13 cellular contexts compared by ENCODE assay signal in the genomic region with DNA sequence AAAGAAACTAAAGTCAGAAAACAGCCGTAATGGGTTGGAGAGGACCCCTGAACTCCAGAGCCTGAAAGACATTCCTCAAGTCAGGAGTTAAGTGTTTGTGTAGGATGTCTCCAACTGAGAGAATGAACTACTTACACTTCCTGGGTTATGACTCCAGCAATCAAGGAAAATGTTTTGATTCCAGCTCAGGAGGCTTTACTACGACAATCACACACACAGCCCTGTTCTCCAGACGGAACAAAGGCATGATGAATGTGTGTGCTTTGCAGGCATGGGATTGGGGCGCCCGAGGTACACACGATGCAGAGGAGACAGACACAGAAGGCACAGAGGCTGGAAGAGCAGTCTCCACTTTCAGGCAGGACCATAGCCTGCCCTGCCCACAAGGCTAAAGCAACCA.
"Had no signal": no experiment of that assay in that cellular context is flagged by ENCODE, and none has a peak within 500 bp of the region (broad histone marks: within the 10 kb centered on the region; RNA-seq: fewer than 3 reads in every experiment).

No MANE protein-coding gene starts in this region.

- H3K27ac ChIP-seq: left lung, SJSA1, tibial nerve, vagina had no signal

- H3K36me3 ChIP-seq: SJSA1, vagina had no signal

- ATAC-seq: activated CD4-positive, CD25-positive, alpha-beta regulatory T cell treated with anti-CD3 and anti-CD28 coated beads, Interleukin-2, amount 50 U/mL, for 24 hours; esophagus mucosa; left lung; natural killer cell; stimulated activated memory B cell treated with anti-CD40 and anti-IgM and Interleukin-4, amounts not matched to agents 10 μg/mL and 1 μg/mL and 100 μg/mL, for 72 hours had no signal

- H3K36me3 Mint-ChIP-seq: natural killer cell; stimulated activated memory B cell treated with anti-CD40 and anti-IgM and Interleukin-4, amounts not matched to agents 10 μg/mL and 1 μg/mL and 100 μg/mL, for 72 hours had no signal

- H3K4me3 ChIP-seq: left lung, SJSA1, tibial nerve, vagina had no signal

- H3K27me3 ChIP-seq: left lung, SJSA1, tibial nerve, vagina had no signal

- H3K9me3 Mint-ChIP-seq: activated naive CD4-positive, alpha-beta T cell treated with anti-CD3 and anti-CD28 coated beads for 36 hours; activated T-helper 2 cell treated with anti-CD3 and anti-CD28 coated beads, Interferon-gamma antibody, Interleukin-2, Interleukin-4, amounts not matched to agents 10 μg/mL and 5 μg/mL and 100 μg/mL, durations not matched to agents 14 hours and 24 hours and 36 hours; natural killer cell; stimulated activated memory B cell treated with anti-CD40 and anti-IgM and Interleukin-4, amounts not matched to agents 10 μg/mL and 1 μg/mL and 100 μg/mL, for 72 hours had no signal

- DNase-seq: activated naive CD4-positive, alpha-beta T cell treated with anti-CD3 and anti-CD28 coated beads for 36 hours; central memory CD4-positive, alpha-beta T cell; islet precursor cell; left lung; mammary epithelial cell; natural killer cell had no signal

- H3K4me3 Mint-ChIP-seq: activated naive CD4-positive, alpha-beta T cell treated with anti-CD3 and anti-CD28 coated beads for 36 hours; natural killer cell; stimulated activated memory B cell treated with anti-CD40 and anti-IgM and Interleukin-4, amounts not matched to agents 10 μg/mL and 1 μg/mL and 100 μg/mL, for 72 hours had no signal

- H3K9me3 ChIP-seq: left lung, SJSA1, tibial nerve, vagina had no signal

- H3K27ac Mint-ChIP-seq: activated naive CD4-positive, alpha-beta T cell treated with anti-CD3 and anti-CD28 coated beads for 36 hours; activated T-helper 2 cell treated with anti-CD3 and anti-CD28 coated beads, Interferon-gamma antibody, Interleukin-2, Interleukin-4, amounts not matched to agents 10 μg/mL and 5 μg/mL and 100 μg/mL, durations not matched to agents 14 hours and 24 hours and 36 hours; natural killer cell; stimulated activated memory B cell treated with anti-CD40 and anti-IgM and Interleukin-4, amounts not matched to agents 10 μg/mL and 1 μg/mL and 100 μg/mL, for 72 hours had no signal

- H3K4me1 ChIP-seq: SJSA1 had no signal

- H3K4me1 Mint-ChIP-seq: stimulated activated memory B cell treated with anti-CD40 and anti-IgM and Interleukin-4, amounts not matched to agents 10 μg/mL and 1 μg/mL and 100 μg/mL, for 72 hours had no signal
